Comparison of ENCODE assay signal across 11 cellular contexts in the genomic region with DNA sequence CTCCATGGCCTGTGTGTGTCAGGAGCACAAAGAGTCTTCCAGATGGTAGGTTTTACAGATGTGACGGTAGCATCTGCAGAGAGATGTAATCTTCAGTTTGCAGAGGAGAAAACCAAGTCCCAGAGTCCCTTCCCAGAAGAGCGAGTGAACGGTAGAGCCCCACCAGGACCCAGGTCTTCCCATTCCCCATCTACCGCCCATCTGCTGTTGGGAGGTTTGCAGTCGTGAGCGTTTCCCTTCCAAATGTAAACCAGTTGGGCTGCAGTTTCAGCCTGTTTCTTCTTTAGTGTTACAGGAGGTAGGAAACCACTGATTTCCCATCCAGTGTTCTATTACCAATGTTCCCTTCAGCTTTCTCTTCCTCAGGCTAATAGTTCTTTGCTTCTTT. TPM values are rescaled to one million over a fixed set of nuclear protein-coding genes. Genes with fewer than 3 reads are reported as not detected.
DNase-seq lines count a peak whose midpoint lies in the region; ATAC-seq, FAIRE-seq and TF ChIP-seq lines count a peak whose summit lies in the region.
"Had no signal": no experiment of that assay in that cellular context is flagged by ENCODE, and none has a peak within 500 bp of the region (broad histone marks: within the 10 kb centered on the region; RNA-seq: fewer than 3 reads in every experiment).

No MANE protein-coding gene starts in this region.

- BruUV-seq in HepG2 (replicated peaks; lab: Mats Ljungman, UMichigan), result no TSS peak

- POLR2A ChIA-PET in activated CD8-positive, alpha-beta T cell treated with anti-CD3 and anti-CD28 coated beads for 36 hours (lab: Charles Lee), result no interaction called here
- POLR2A ChIA-PET in activated CD8-positive, alpha-beta T cell treated with anti-CD3 and anti-CD28 coated beads, Interleukin-2, amount 10 ng/mL, durations not matched to agents 7 days and 5 days (lab: Charles Lee), result no interaction called here
- POLR2A ChIA-PET in HepG2 (lab: Yijun Ruan, JAX), result interaction anchor here (1.5 to 4.4 kb wide), 2 partner anchors 24 to 411 kb away, joined by 3 to 30 read pairs; a partner anchor contains a TSS

- CTCF ChIA-PET in activated CD8-positive, alpha-beta T cell treated with anti-CD3 and anti-CD28 coated beads for 36 hours (lab: Charles Lee), result interaction anchor here (1.5 kb wide), 1 partner anchor 12 kb away, joined by 5 read pairs; no protein-coding TSS in a partner anchor
- CTCF ChIA-PET in activated CD8-positive, alpha-beta T cell treated with anti-CD3 and anti-CD28 coated beads, Interleukin-2, amount 10 ng/mL, durations not matched to agents 7 days and 5 days (lab: Charles Lee), result no interaction called here
- CTCF ChIA-PET in HepG2 (lab: Yijun Ruan, JAX; ENCODE audit: low intra/inter-chr PET ratio, low total read pairs), result no interaction called here

- H4K20me1 ChIP-seq in HepG2 (ENCODE audit: insufficient read depth, low read length), result no peaks in the 10 kb centered on the region; the same call in 1 of the 2 replicates

- TF ChIP-seq RAD21 in HepG2 (CRISPR knock-in tag; IDR thresholded peaks at IDR 0.05), result no peak

- H3K36me3 ChIP-seq in HepG2 (replicated peaks in 1 of 2; ENCODE audit: control insufficient read depth in 1 of 2, insufficient read depth in 2 of 2, low read length in 2 of 2), result peaks cover 0 to 2% of the 10 kb centered on the region in 2 experiments; a peak in 3 of 5 replicates
- H3K36me3 ChIP-seq in transverse colon, result peaks cover 0 to 4% (median 0%) of the 10 kb centered on the region in 4 donors

- TF ChIP-seq POLR2A in HepG2 (IDR thresholded peaks at IDR 0.05; ENCODE audit: insufficient read depth in 1 of 2, low read depth in 2 of 2, low read length in 2 of 2), result no peak
- no peak for TF ChIP-seq POLR2A in transverse colon (IDR thresholded peaks at IDR 0.05)

- no peak overlapping the region for H3K4me3 Mint-ChIP-seq in activated CD8-positive, alpha-beta T cell treated with anti-CD3 and anti-CD28 coated beads for 36 hours
- H3K4me3 Mint-ChIP-seq in activated CD8-positive, alpha-beta T cell treated with anti-CD3 and anti-CD28 coated beads, Interleukin-2, amount 10 ng/mL, durations not matched to agents 7 days and 5 days, result no peak overlapping the region
- H3K4me3 Mint-ChIP-seq in stimulated activated memory B cell treated with anti-CD40 and anti-IgM and Interleukin-4, amounts not matched to agents 10 μg/mL and 1 μg/mL and 100 μg/mL, for 72 hours, result no peak overlapping the region

- H3K4me1 ChIP-seq in HepG2 (ENCODE audit: insufficient read depth, low read length) (peaks cover 68% of the 10 kb centered on the region), transverse colon (peaks cover 6 to 41% (median 19%) of the 10 kb centered on the region in 4 donors)

- 54% methylated on average over 3 of the region's 6 CpGs for WGBS in HepG2 (ENCODE audit: low lambda C conversion rate)
- WGBS in transverse colon (ENCODE audit: low coverage in 1 of 2), 2 donors, result 81% methylated on average over 6 of the region's 6 CpGs; no CpG with 5 or more reads in 1 of the 2 donors

- TF ChIP-seq EP300 in HepG2 (IDR thresholded peaks at IDR 0.05; ENCODE audit: low read depth in 2 of 2, low read length in 2 of 2), result no peak
- TF ChIP-seq EP300 in HepG2 (CRISPR knock-in tag; IDR thresholded peaks at IDR 0.05; ENCODE audit: borderline replicate concordance), result no peak
- TF ChIP-seq EP300 in transverse colon (IDR thresholded peaks at IDR 0.05; ENCODE audit: low read depth), result no peak

- H3K4me3 ChIP-seq in HepG2 (replicated peaks in 1 of 3; ENCODE audit: insufficient read depth in 1 of 3, low read depth in 2 of 3, low read length in 3 of 3) (peak overlapping the region in 1 of 3 experiments; percentile 20; a peak in 2 of 6 replicates), transverse colon (no peak overlapping the region)
- H3K4me3 ChIP-seq: esophagus muscularis mucosa had no signal

- H3K9ac ChIP-seq in HepG2 (ENCODE audit: insufficient read depth, low read depth, low read length), result peak overlapping the region; percentile 20; the same call in 1 of the 2 replicates

- TF ChIP-seq CTCF in activated CD8-positive, alpha-beta T cell treated with anti-CD3 and anti-CD28 coated beads for 36 hours (IDR thresholded peaks at IDR 0.05), result no peak
- TF ChIP-seq CTCF in HepG2 (CRISPR knock-in tag; IDR thresholded peaks at IDR 0.05) (no peak), transverse colon (IDR thresholded peaks at IDR 0.05) (no peak)

- H3K27me3 ChIP-seq in HepG2 (ENCODE audit: control insufficient read depth in 1 of 2, insufficient read depth in 2 of 2, low read length in 2 of 2) (no peaks in the 10 kb centered on the region), transverse colon (no peaks in the 10 kb centered on the region)
- H3K27me3 ChIP-seq: esophagus muscularis mucosa had no signal

- peaks cover 55% of the 10 kb centered on the region for H3K4me1 Mint-ChIP-seq in activated CD8-positive, alpha-beta T cell treated with anti-CD3 and anti-CD28 coated beads for 36 hours (ENCODE audit: low read depth)
- peaks cover 45% of the 10 kb centered on the region for H3K4me1 Mint-ChIP-seq in activated CD8-positive, alpha-beta T cell treated with anti-CD3 and anti-CD28 coated beads, Interleukin-2, amount 10 ng/mL, durations not matched to agents 7 days and 5 days (ENCODE audit: low read depth)
- peaks cover 67% of the 10 kb centered on the region for H3K4me1 Mint-ChIP-seq in stimulated activated memory B cell treated with anti-CD40 and anti-IgM and Interleukin-4, amounts not matched to agents 10 μg/mL and 1 μg/mL and 100 μg/mL, for 72 hours

- H3K4me2 ChIP-seq in HepG2 (ENCODE audit: low read depth, low read length), result peak overlapping the region; percentile 68

- H3K27ac ChIP-seq in HepG2 (ENCODE audit: extremely low read length, insufficient read depth, low read length) (peak overlapping the region; percentile 74), transverse colon (no peak overlapping the region)
- H3K27ac ChIP-seq: esophagus muscularis mucosa had no signal

- peak overlapping the region; percentile 76 for H3K27ac Mint-ChIP-seq in activated CD8-positive, alpha-beta T cell treated with anti-CD3 and anti-CD28 coated beads for 36 hours
- no peak overlapping the region for H3K27ac Mint-ChIP-seq in activated CD8-positive, alpha-beta T cell treated with anti-CD3 and anti-CD28 coated beads, Interleukin-2, amount 10 ng/mL, durations not matched to agents 7 days and 5 days
- H3K27ac Mint-ChIP-seq in stimulated activated memory B cell treated with anti-CD40 and anti-IgM and Interleukin-4, amounts not matched to agents 10 μg/mL and 1 μg/mL and 100 μg/mL, for 72 hours, result peak overlapping the region; percentile 62

- ATAC-seq in activated CD8-positive, alpha-beta T cell treated with anti-CD3 and anti-CD28 coated beads for 36 hours, result no peak
- no peak for ATAC-seq in activated CD8-positive, alpha-beta T cell treated with anti-CD3 and anti-CD28 coated beads, Interleukin-2, amount 10 ng/mL, durations not matched to agents 7 days and 5 days
- ATAC-seq in HepG2, result peak; percentile 15
- no peak for ATAC-seq in stimulated activated memory B cell treated with anti-CD40 and anti-IgM and Interleukin-4, amounts not matched to agents 10 μg/mL and 1 μg/mL and 100 μg/mL, for 72 hours

- H3K36me3 Mint-ChIP-seq in activated CD8-positive, alpha-beta T cell treated with anti-CD3 and anti-CD28 coated beads for 36 hours (ENCODE audit: low read depth), result peaks cover 30% of the 10 kb centered on the region
- peaks cover 25% of the 10 kb centered on the region for H3K36me3 Mint-ChIP-seq in activated CD8-positive, alpha-beta T cell treated with anti-CD3 and anti-CD28 coated beads, Interleukin-2, amount 10 ng/mL, durations not matched to agents 7 days and 5 days (ENCODE audit: low read depth)
- peaks cover 19% of the 10 kb centered on the region for H3K36me3 Mint-ChIP-seq in stimulated activated memory B cell treated with anti-CD40 and anti-IgM and Interleukin-4, amounts not matched to agents 10 μg/mL and 1 μg/mL and 100 μg/mL, for 72 hours

- intact Hi-C loops in activated CD8-positive, alpha-beta T cell treated with anti-CD3 and anti-CD28 coated beads for 36 hours (cut with micrococcal nuclease), result no loop called here
- intact Hi-C loops in HepG2 (cut with micrococcal nuclease; ENCODE audit: unreplicated experiment), result loop anchor here (2.0 kb wide), 1 partner anchor 24 kb away; a partner anchor contains a TSS
- intact Hi-C loops in transverse colon (cut with DNase I; ENCODE audit: low total_unique reads), result no loop called here

- H2AFZ ChIP-seq in HepG2 (ENCODE audit: low read length), result no peak overlapping the region

- no peak for FAIRE-seq in HepG2 (lab: Jason Lieb, UNC)

- no peak for DNase-seq in activated CD8-positive, alpha-beta T cell treated with anti-CD3 and anti-CD28 coated beads for 36 hours
- DNase-seq in activated CD8-positive, alpha-beta T cell treated with anti-CD3 and anti-CD28 coated beads, Interleukin-2, amount 10 ng/mL, durations not matched to agents 7 days and 5 days, result no peak
- peak; percentile 60 for DNase-seq in UCSD-AML1 (lab: John Stamatoyannopoulos, UW; ENCODE audit: unreplicated experiment)
- DNase-seq in HepG2 (ENCODE audit: low spot score), result no peak
- no peak for DNase-seq in NCI-H2171 (lab: John Stamatoyannopoulos, UW)
- no peak for DNase-seq in transverse colon
- no peak for DNase-seq in COR-L47 (lab: John Stamatoyannopoulos, UW)
- DNase-seq: NCI-H1417 treated with DMSO at 0.1 percent for 48 hours, NCI-H774 had no signal

- H3K27me3 Mint-ChIP-seq in activated CD8-positive, alpha-beta T cell treated with anti-CD3 and anti-CD28 coated beads for 36 hours, result no peaks in the 10 kb centered on the region
- no peaks in the 10 kb centered on the region for H3K27me3 Mint-ChIP-seq in activated CD8-positive, alpha-beta T cell treated with anti-CD3 and anti-CD28 coated beads, Interleukin-2, amount 10 ng/mL, durations not matched to agents 7 days and 5 days (ENCODE audit: low read depth)
- no peaks in the 10 kb centered on the region for H3K27me3 Mint-ChIP-seq in stimulated activated memory B cell treated with anti-CD40 and anti-IgM and Interleukin-4, amounts not matched to agents 10 μg/mL and 1 μg/mL and 100 μg/mL, for 72 hours

- peaks cover 2% of the 10 kb centered on the region for H3K9me3 Mint-ChIP-seq in activated CD8-positive, alpha-beta T cell treated with anti-CD3 and anti-CD28 coated beads for 36 hours
- H3K9me3 Mint-ChIP-seq in activated CD8-positive, alpha-beta T cell treated with anti-CD3 and anti-CD28 coated beads, Interleukin-2, amount 10 ng/mL, durations not matched to agents 7 days and 5 days (ENCODE audit: insufficient read depth), result no peaks in the 10 kb centered on the region
- H3K9me3 Mint-ChIP-seq in stimulated activated memory B cell treated with anti-CD40 and anti-IgM and Interleukin-4, amounts not matched to agents 10 μg/mL and 1 μg/mL and 100 μg/mL, for 72 hours, result no peaks in the 10 kb centered on the region

- no peaks in the 10 kb centered on the region for H3K9me3 ChIP-seq in HepG2 (ENCODE audit: low read length)
- H3K9me3 ChIP-seq in transverse colon, result no peaks in the 10 kb centered on the region
- H3K9me3 ChIP-seq: esophagus muscularis mucosa had no signal

- in situ Hi-C loops in HepG2 (cut with HindIII; ENCODE audit: extremely low pct_ligation_motif_present, low pct_unique_long_range_greater_than_20kb) (no loop called here), transverse colon (cut with MboI; ENCODE audit: low pct_ligation_motif_present in 1 of 4, low pct_unique_long_range_greater_than_20kb in 1 of 4, low sequenced_read_pairs in 3 of 4) (loop anchor here in 1 of 4 donors (25.0 kb wide), 1 partner anchor 335 kb away; a partner anchor contains a TSS)

- H3K79me2 ChIP-seq in HepG2 (ENCODE audit: insufficient read depth, low read length), result peaks cover 40% of the 10 kb centered on the region

RNA-seq across cellular contexts. Expression of a gene that starts 24.0 kb away (rescaled TPM):
- 10 to 100 TPM; 10.8 to 11.4 TPM for total RNA-seq in activated CD8-positive, alpha-beta T cell treated with anti-CD3 and anti-CD28 coated beads for 36 hours
- total RNA-seq in activated CD8-positive, alpha-beta T cell treated with anti-CD3 and anti-CD28 coated beads, Interleukin-2, amount 10 ng/mL, durations not matched to agents 7 days and 5 days, result 10 to 100 TPM; 12.0 to 13.0 TPM
- total RNA-seq in HepG2 (2016; rRNA removed; fragmentation: Illumina TruSeq; extraction: Trizol) (21.7 and 24.8 TPM in 2 replicates), transverse colon (10 to 100 TPM in 3 of 4 donors, 1 to 10 TPM in 1; 9.0 to 20.1 (median 11.3) TPM)
- total RNA-seq in HepG2 (2016; cell fraction: cytosol; rRNA removed; fragmentation: Illumina TruSeq; extraction: Trizol; ENCODE audit: low read depth), result 2.7 and 3.0 TPM in 2 replicates
- total RNA-seq in HepG2 (2016; cell fraction: insoluble cytoplasmic fraction; rRNA removed; fragmentation: Illumina TruSeq; extraction: Trizol), result 21.2 and 23.9 TPM in 2 replicates
- total RNA-seq in HepG2 (2016; cell fraction: membrane; rRNA removed; fragmentation: Illumina TruSeq; extraction: Trizol), result 10.3 and 10.9 TPM in 2 replicates
- total RNA-seq in HepG2 (2016; cell fraction: nucleus; rRNA removed; fragmentation: Illumina TruSeq; extraction: Trizol), result 24.8 and 25.7 TPM in 2 replicates
- polyA plus RNA-seq in HepG2 (2011; rRNA removed), result 8.3 and 8.5 TPM in 2 replicates
- 5.7 and 7.5 TPM in 2 replicates for polyA plus RNA-seq in HepG2 (2011; cell fraction: cytosol; rRNA removed)
- 3.6 and 4.1 TPM in 2 replicates for polyA plus RNA-seq in HepG2 (2011; cell fraction: nucleus; rRNA removed)
- 8.2 and 10.6 TPM in 2 replicates for polyA plus RNA-seq in HepG2 (2012)
- polyA plus RNA-seq in HepG2 (2016; cell fraction: cytosol; fragmentation: Illumina TruSeq; extraction: Trizol; ENCODE audit: low read depth), result 2.0 and 2.5 TPM in 2 replicates
- 10.6 and 12.0 TPM in 2 replicates for polyA plus RNA-seq in HepG2 (2016; cell fraction: insoluble cytoplasmic fraction; fragmentation: Illumina TruSeq; extraction: Trizol; ENCODE audit: low read depth)
- 4.3 and 5.2 TPM in 2 replicates for polyA plus RNA-seq in HepG2 (2016; cell fraction: membrane; fragmentation: Illumina TruSeq; extraction: Trizol; ENCODE audit: low read depth)
- polyA plus RNA-seq in HepG2 (2016; cell fraction: nucleus; fragmentation: Illumina TruSeq; extraction: Trizol; ENCODE audit: insufficient read depth, low read depth), result 14.9 and 18.1 TPM in 2 replicates
- polyA minus RNA-seq in HepG2 (2011; rRNA and poly(A)+ RNA removed; ENCODE audit: low replicate concordance), result 29.4 and 35.6 TPM in 2 replicates
- 12.7 and 17.0 TPM in 2 replicates for polyA minus RNA-seq in HepG2 (2011; cell fraction: cytosol; rRNA and poly(A)+ RNA removed)
- 22.4 and 25.7 TPM in 2 replicates for polyA minus RNA-seq in HepG2 (2011; cell fraction: nucleus; rRNA and poly(A)+ RNA removed)
